Comparison of ENCODE assay signal across 10 cellular contexts in the genomic region with DNA sequence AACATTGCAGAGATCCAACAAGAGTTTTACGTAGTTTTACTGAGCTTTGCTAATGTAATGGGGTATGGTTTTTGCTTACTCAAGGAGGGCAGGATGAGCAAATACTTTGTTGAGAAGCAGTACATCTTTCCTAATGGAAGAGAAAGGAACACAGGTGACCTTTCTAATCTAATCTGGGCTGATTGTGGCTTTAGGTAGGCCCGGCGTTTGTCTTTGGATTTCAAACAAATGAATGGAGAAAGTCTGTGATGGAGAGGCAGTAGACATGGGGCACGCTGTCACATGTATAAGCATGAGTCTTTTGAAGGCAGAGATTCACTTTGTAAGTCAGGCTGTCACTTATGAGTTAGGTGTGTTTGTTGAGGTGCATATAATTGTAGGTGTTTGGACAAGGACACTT. TPM values are rescaled to one million over a fixed set of nuclear protein-coding genes. Genes with fewer than 3 reads are reported as not detected.
A peak's percentile ranks its signal among the peaks of the same experiment; 100 is the strongest.
DNase-seq lines count a peak whose midpoint lies in the region; ATAC-seq, FAIRE-seq and TF ChIP-seq lines count a peak whose summit lies in the region.
"Had no signal": no experiment of that assay in that cellular context is flagged by ENCODE, and none has a peak within 500 bp of the region (broad histone marks: within the 10 kb centered on the region; RNA-seq: fewer than 3 reads in every experiment).

No MANE protein-coding gene starts in this region.

- H3K27ac ChIP-seq in ascending aorta (peak overlapping the region; percentile 97 to 99), HepG2 (ENCODE audit: extremely low read length, insufficient read depth, low read length) (no peak overlapping the region), thyroid gland (peak overlapping the region in 2 of 3 donors; percentile 94 to 95)

- H3K36me3 Mint-ChIP-seq in activated T-cell treated with anti-CD3 and anti-CD28 coated beads, Interleukin-2, amount 50 U/mL, for 72 hours (ENCODE audit: insufficient read depth in 2 of 2): peaks cover 4 to 11% of the 10 kb centered on the region in 2 donors

- no peak for DNase-seq in activated T-cell treated with anti-CD3 and anti-CD28 coated beads, Interleukin-2, amount 50 U/mL, for 72 hours
- no peak for DNase-seq in activated T-cell treated with anti-CD3 and anti-CD28 coated beads for 4 hours
- DNase-seq in ascending aorta (ENCODE audit: low spot score in 2 of 2): no peak
- DNase-seq in HepG2 (ENCODE audit: low spot score): no peak
- DNase-seq in thyroid gland: no peak
- no peak for DNase-seq in SW480 (ENCODE audit: low spot score)
- DNase-seq: activated CD8-positive, alpha-beta memory T cell treated with anti-CD3 and anti-CD28 coated beads for 24 hours; NCI-H1417 treated with DMSO at 0.1 percent for 48 hours had no signal

- TF ChIP-seq CTCF in ascending aorta (IDR thresholded peaks at IDR 0.05) (no peak), HepG2 (CRISPR knock-in tag; IDR thresholded peaks at IDR 0.05) (no peak), thyroid gland (IDR thresholded peaks at IDR 0.05) (no peak)

- H2AFZ ChIP-seq in HepG2 (ENCODE audit: low read length): no peak overlapping the region

- peaks cover 41% of the 10 kb centered on the region for H3K4me1 Mint-ChIP-seq in activated T-cell treated with anti-CD3 and anti-CD28 coated beads, Interleukin-2, amount 50 U/mL, for 72 hours (ENCODE audit: low read depth)

- TSS peak; percentile 84 for BruUV-seq in HepG2 (replicated peaks; lab: Mats Ljungman, UMichigan)

- peaks cover 0 to 15% of the 10 kb centered on the region in 2 donors for H3K4me1 ChIP-seq in ascending aorta
- H3K4me1 ChIP-seq in HepG2 (ENCODE audit: insufficient read depth, low read length): peaks cover 55% of the 10 kb centered on the region
- H3K4me1 ChIP-seq in thyroid gland: peaks cover 5 to 26% of the 10 kb centered on the region in 2 donors

- FAIRE-seq in HepG2 (lab: Jason Lieb, UNC): peak; percentile 46

- no peaks in the 10 kb centered on the region for H3K27me3 Mint-ChIP-seq in activated T-cell treated with anti-CD3 and anti-CD28 coated beads, Interleukin-2, amount 50 U/mL, for 72 hours (ENCODE audit: low read depth)

- H3K9ac ChIP-seq in HepG2 (ENCODE audit: insufficient read depth, low read depth, low read length): peak overlapping the region; percentile 78; the same call in 1 of the 2 replicates

- 49% methylated on average over 4 of the region's 4 CpGs for WGBS in HepG2 (ENCODE audit: low lambda C conversion rate)
- WGBS in thyroid gland, 2 donors: 65 to 70% methylated on average over 4 of the region's 4 CpGs

- no peak for ATAC-seq in activated T-cell treated with anti-CD3 and anti-CD28 coated beads, Interleukin-2, amount 50 U/mL, for 72 hours (replicated peaks in 1 of 2)
- ATAC-seq in HepG2 (no peak), HG03159 (IDR thresholded peaks at IDR 0.05; ENCODE audit: unreplicated experiment) (no peak), GM21423 (IDR thresholded peaks at IDR 0.05; ENCODE audit: unreplicated experiment) (no peak)

- no peaks in the 10 kb centered on the region for H3K27me3 ChIP-seq in ascending aorta
- no peaks in the 10 kb centered on the region for H3K27me3 ChIP-seq in HepG2 (ENCODE audit: control insufficient read depth in 1 of 2, insufficient read depth in 2 of 2, low read length in 2 of 2)
- no peaks in the 10 kb centered on the region for H3K27me3 ChIP-seq in thyroid gland

- H3K4me3 ChIP-seq in ascending aorta: peak overlapping the region; percentile 94 to 99
- peak overlapping the region in 2 of 3 experiments; percentile 12 to 26; a peak in 3 of 6 replicates for H3K4me3 ChIP-seq in HepG2 (replicated peaks in 1 of 3; ENCODE audit: insufficient read depth in 1 of 3, low read depth in 2 of 3, low read length in 3 of 3)
- H3K4me3 ChIP-seq in thyroid gland (replicated peaks in 1 of 3): no peak overlapping the region

- in situ Hi-C loops in HepG2 (cut with HindIII; ENCODE audit: extremely low pct_ligation_motif_present, low pct_unique_long_range_greater_than_20kb): no loop called here

- intact Hi-C loops in ascending aorta (cut with DNase I) (loop anchor here (2.0 kb wide), 1 partner anchor 17 kb away; no protein-coding TSS in a partner anchor), HepG2 (cut with micrococcal nuclease; ENCODE audit: unreplicated experiment) (loop anchor here (10.0 kb wide), 2 partner anchors 59 to 61 kb away; partner anchors contain the start of gene TMEM82), thyroid gland (cut with DNase I) (no loop called here)

- peak overlapping the region; percentile 10 for H3K27ac Mint-ChIP-seq in activated T-cell treated with anti-CD3 and anti-CD28 coated beads, Interleukin-2, amount 50 U/mL, for 72 hours

- no peaks in the 10 kb centered on the region for H3K9me3 ChIP-seq in ascending aorta
- H3K9me3 ChIP-seq in HepG2 (ENCODE audit: low read length): no peaks in the 10 kb centered on the region
- no peaks in the 10 kb centered on the region for H3K9me3 ChIP-seq in thyroid gland

- TF ChIP-seq POLR2A in HepG2 (IDR thresholded peaks at IDR 0.05; ENCODE audit: insufficient read depth in 1 of 2, low read depth in 2 of 2, low read length in 2 of 2) (no peak), thyroid gland (IDR thresholded peaks at IDR 0.05) (no peak)

- H4K20me1 ChIP-seq in HepG2 (ENCODE audit: insufficient read depth, low read length): 0 out of 2 replicates have a peak, but pooled peaks cover 5% of the 10 kb centered on the region

- TF ChIP-seq RAD21 in HepG2 (CRISPR knock-in tag; IDR thresholded peaks at IDR 0.05): no peak

- POLR2A ChIA-PET in HepG2 (lab: Yijun Ruan, JAX): no interaction called here

- H3K4me2 ChIP-seq in HepG2 (ENCODE audit: low read depth, low read length): peak overlapping the region; percentile 86

- H3K9me3 Mint-ChIP-seq in activated T-cell treated with anti-CD3 and anti-CD28 coated beads, Interleukin-2, amount 50 U/mL, for 72 hours: no peaks in the 10 kb centered on the region

- H3K79me2 ChIP-seq in HepG2 (ENCODE audit: insufficient read depth, low read length): peaks cover 35% of the 10 kb centered on the region

- H3K36me3 ChIP-seq in ascending aorta (peaks cover 0 to 4% of the 10 kb centered on the region in 2 donors), HepG2 (replicated peaks in 1 of 2; ENCODE audit: control insufficient read depth in 1 of 2, insufficient read depth in 2 of 2, low read length in 2 of 2) (peaks cover 1 to 4% of the 10 kb centered on the region in 2 experiments; a peak in 1 of 5 replicates), thyroid gland (no peaks in the 10 kb centered on the region)

- CTCF ChIA-PET in HepG2 (lab: Yijun Ruan, JAX; ENCODE audit: low intra/inter-chr PET ratio, low total read pairs): no interaction called here

- H3K4me3 Mint-ChIP-seq in activated T-cell treated with anti-CD3 and anti-CD28 coated beads, Interleukin-2, amount 50 U/mL, for 72 hours: peak overlapping the region; percentile 87 to 92

- TF ChIP-seq EP300 in HepG2 (IDR thresholded peaks at IDR 0.05; ENCODE audit: low read depth in 2 of 2, low read length in 2 of 2) (no peak), HepG2 (CRISPR knock-in tag; IDR thresholded peaks at IDR 0.05; ENCODE audit: borderline replicate concordance) (no peak)

RNA-seq across cellular contexts. Expression of gene PLEKHM2, which starts 1.7 kb away (rescaled TPM):
- total RNA-seq in activated T-cell treated with anti-CD3 and anti-CD28 coated beads, Interleukin-2, amount 50 U/mL, for 72 hours: 10 to 100 TPM; 79.7 to 82.7 TPM
- total RNA-seq in ascending aorta: 129 TPM
- total RNA-seq in HepG2 (2016; rRNA removed; fragmentation: Illumina TruSeq; extraction: Trizol): 16.0 and 16.5 TPM in 2 replicates
- total RNA-seq in HepG2 (2016; cell fraction: cytosol; rRNA removed; fragmentation: Illumina TruSeq; extraction: Trizol; ENCODE audit: low read depth): 8.1 TPM in 2 replicates
- 13.6 and 18.8 TPM in 2 replicates for total RNA-seq in HepG2 (2016; cell fraction: insoluble cytoplasmic fraction; rRNA removed; fragmentation: Illumina TruSeq; extraction: Trizol)
- total RNA-seq in HepG2 (2016; cell fraction: membrane; rRNA removed; fragmentation: Illumina TruSeq; extraction: Trizol): 24.3 and 24.5 TPM in 2 replicates
- total RNA-seq in HepG2 (2016; cell fraction: nucleus; rRNA removed; fragmentation: Illumina TruSeq; extraction: Trizol): 11.3 and 15.4 TPM in 2 replicates
- polyA plus RNA-seq in HepG2 (2011; rRNA removed): 27.3 and 34.0 TPM in 2 replicates
- 18.9 and 29.3 TPM in 2 replicates for polyA plus RNA-seq in HepG2 (2011; cell fraction: cytosol; rRNA removed)
- 58.0 and 66.7 TPM in 2 replicates for polyA plus RNA-seq in HepG2 (2011; cell fraction: nucleus; rRNA removed)
- polyA plus RNA-seq in HepG2 (2012): 15.7 and 19.3 TPM in 2 replicates
- polyA plus RNA-seq in HepG2 (2016; cell fraction: cytosol; fragmentation: Illumina TruSeq; extraction: Trizol; ENCODE audit: low read depth): 8.8 and 9.4 TPM in 2 replicates
- 16.1 and 23.7 TPM in 2 replicates for polyA plus RNA-seq in HepG2 (2016; cell fraction: insoluble cytoplasmic fraction; fragmentation: Illumina TruSeq; extraction: Trizol; ENCODE audit: low read depth)
- polyA plus RNA-seq in HepG2 (2016; cell fraction: membrane; fragmentation: Illumina TruSeq; extraction: Trizol; ENCODE audit: low read depth): 20.7 and 24.2 TPM in 2 replicates
- polyA plus RNA-seq in HepG2 (2016; cell fraction: nucleus; fragmentation: Illumina TruSeq; extraction: Trizol; ENCODE audit: insufficient read depth, low read depth): 32.6 and 36.7 TPM in 2 replicates
- 51.5 and 64.7 TPM in 2 replicates for polyA minus RNA-seq in HepG2 (2011; rRNA and poly(A)+ RNA removed; ENCODE audit: low replicate concordance)
- polyA minus RNA-seq in HepG2 (2011; cell fraction: cytosol; rRNA and poly(A)+ RNA removed): 18.3 and 18.9 TPM in 2 replicates
- 8.8 and 9.9 TPM in 2 replicates for polyA minus RNA-seq in HepG2 (2011; cell fraction: nucleus; rRNA and poly(A)+ RNA removed)
- 10 to 100 TPM; 38.3 to 48.4 (median 39.4) TPM for total RNA-seq in thyroid gland

RNA-seq across cellular contexts. Expression of gene SLC25A34, which starts 50.2 kb away (rescaled TPM):
- total RNA-seq in activated T-cell treated with anti-CD3 and anti-CD28 coated beads, Interleukin-2, amount 50 U/mL, for 72 hours: 1 to 10 TPM; 2.5 to 3.0 TPM
- 5.7 TPM for total RNA-seq in ascending aorta
- 0.13 TPM in 1 of 2 replicates, not detected in the other for total RNA-seq in HepG2 (2016; rRNA removed; fragmentation: Illumina TruSeq; extraction: Trizol)
- total RNA-seq in HepG2 (2016; cell fraction: cytosol; rRNA removed; fragmentation: Illumina TruSeq; extraction: Trizol; ENCODE audit: low read depth): not detected in 2 replicates
- 0.13 and 0.15 TPM in 2 replicates for total RNA-seq in HepG2 (2016; cell fraction: insoluble cytoplasmic fraction; rRNA removed; fragmentation: Illumina TruSeq; extraction: Trizol)
- total RNA-seq in HepG2 (2016; cell fraction: membrane; rRNA removed; fragmentation: Illumina TruSeq; extraction: Trizol): 0.09 TPM in 1 of 2 replicates, not detected in the other
- total RNA-seq in HepG2 (2016; cell fraction: nucleus; rRNA removed; fragmentation: Illumina TruSeq; extraction: Trizol): 0.41 TPM in 1 of 2 replicates, not detected in the other
- polyA plus RNA-seq in HepG2 (2011; rRNA removed): 0.18 TPM in 2 replicates
- 0.12 and 0.16 TPM in 2 replicates for polyA plus RNA-seq in HepG2 (2011; cell fraction: cytosol; rRNA removed)
- 0.33 and 0.35 TPM in 2 replicates for polyA plus RNA-seq in HepG2 (2011; cell fraction: nucleus; rRNA removed)
- polyA plus RNA-seq in HepG2 (2012): 0.07 TPM in 1 of 2 replicates, not detected in the other
- polyA plus RNA-seq in HepG2 (2016; cell fraction: cytosol; fragmentation: Illumina TruSeq; extraction: Trizol; ENCODE audit: low read depth): not detected in 2 replicates
- polyA plus RNA-seq in HepG2 (2016; cell fraction: insoluble cytoplasmic fraction; fragmentation: Illumina TruSeq; extraction: Trizol; ENCODE audit: low read depth): 0.10 TPM in 1 of 2 replicates, not detected in the other
- polyA plus RNA-seq in HepG2 (2016; cell fraction: membrane; fragmentation: Illumina TruSeq; extraction: Trizol; ENCODE audit: low read depth): 0.08 TPM in 1 of 2 replicates, not detected in the other
- 0.15 and 0.21 TPM in 2 replicates for polyA plus RNA-seq in HepG2 (2016; cell fraction: nucleus; fragmentation: Illumina TruSeq; extraction: Trizol; ENCODE audit: insufficient read depth, low read depth)
- polyA minus RNA-seq in HepG2 (2011; rRNA and poly(A)+ RNA removed; ENCODE audit: low replicate concordance): 0.04 and 0.42 TPM in 2 replicates
- polyA minus RNA-seq in HepG2 (2011; cell fraction: cytosol; rRNA and poly(A)+ RNA removed): not detected in 2 replicates
- 0.12 TPM in 1 of 2 replicates, not detected in the other for polyA minus RNA-seq in HepG2 (2011; cell fraction: nucleus; rRNA and poly(A)+ RNA removed)
- 1 to 10 TPM in 3 of 4 donors, under 1 TPM in 1; 0.98 to 2.6 (median 2.0) TPM for total RNA-seq in thyroid gland

RNA-seq across cellular contexts. Expression of gene TMEM82, which starts 56.5 kb away (rescaled TPM):
- under 1 TPM in 1 of 2 donors, not detected in 1; 0.49 TPM for total RNA-seq in activated T-cell treated with anti-CD3 and anti-CD28 coated beads, Interleukin-2, amount 50 U/mL, for 72 hours
- total RNA-seq in ascending aorta: not detected
- 0.29 and 0.97 TPM in 2 replicates for total RNA-seq in HepG2 (2016; rRNA removed; fragmentation: Illumina TruSeq; extraction: Trizol)
- 0.71 and 0.79 TPM in 2 replicates for total RNA-seq in HepG2 (2016; cell fraction: cytosol; rRNA removed; fragmentation: Illumina TruSeq; extraction: Trizol; ENCODE audit: low read depth)
- total RNA-seq in HepG2 (2016; cell fraction: insoluble cytoplasmic fraction; rRNA removed; fragmentation: Illumina TruSeq; extraction: Trizol): 0.43 and 0.58 TPM in 2 replicates
- 0.43 and 0.45 TPM in 2 replicates for total RNA-seq in HepG2 (2016; cell fraction: membrane; rRNA removed; fragmentation: Illumina TruSeq; extraction: Trizol)
- 0.41 and 0.75 TPM in 2 replicates for total RNA-seq in HepG2 (2016; cell fraction: nucleus; rRNA removed; fragmentation: Illumina TruSeq; extraction: Trizol)
- 0.24 and 0.40 TPM in 2 replicates for polyA plus RNA-seq in HepG2 (2011; rRNA removed)
- 0.28 and 0.51 TPM in 2 replicates for polyA plus RNA-seq in HepG2 (2011; cell fraction: cytosol; rRNA removed)
- 0.58 and 0.85 TPM in 2 replicates for polyA plus RNA-seq in HepG2 (2011; cell fraction: nucleus; rRNA removed)
- polyA plus RNA-seq in HepG2 (2012): 0.32 and 0.44 TPM in 2 replicates
- polyA plus RNA-seq in HepG2 (2016; cell fraction: cytosol; fragmentation: Illumina TruSeq; extraction: Trizol; ENCODE audit: low read depth): 0.60 and 0.79 TPM in 2 replicates
- 0.37 and 0.50 TPM in 2 replicates for polyA plus RNA-seq in HepG2 (2016; cell fraction: insoluble cytoplasmic fraction; fragmentation: Illumina TruSeq; extraction: Trizol; ENCODE audit: low read depth)
- 0.64 and 0.87 TPM in 2 replicates for polyA plus RNA-seq in HepG2 (2016; cell fraction: membrane; fragmentation: Illumina TruSeq; extraction: Trizol; ENCODE audit: low read depth)
- 1.1 and 1.5 TPM in 2 replicates for polyA plus RNA-seq in HepG2 (2016; cell fraction: nucleus; fragmentation: Illumina TruSeq; extraction: Trizol; ENCODE audit: insufficient read depth, low read depth)
- 0.92 TPM in 1 of 2 replicates, not detected in the other for polyA minus RNA-seq in HepG2 (2011; rRNA and poly(A)+ RNA removed; ENCODE audit: low replicate concordance)
- 0.44 and 0.59 TPM in 2 replicates for polyA minus RNA-seq in HepG2 (2011; cell fraction: cytosol; rRNA and poly(A)+ RNA removed)
- 0.62 TPM in 1 of 2 replicates, not detected in the other for polyA minus RNA-seq in HepG2 (2011; cell fraction: nucleus; rRNA and poly(A)+ RNA removed)
- total RNA-seq in thyroid gland: not detected

Comparison
In these comparisons a context has a peak if more than half of its experiments do, and no peak if none do; other contexts are left out.
1. H3K4me3 ChIP-seq: peak in ascending aorta (2 of 2) and HepG2 (2 of 3); none in thyroid gland (0 of 3).